ENCODE assay signal across 1 cellular context in the genomic region with DNA sequence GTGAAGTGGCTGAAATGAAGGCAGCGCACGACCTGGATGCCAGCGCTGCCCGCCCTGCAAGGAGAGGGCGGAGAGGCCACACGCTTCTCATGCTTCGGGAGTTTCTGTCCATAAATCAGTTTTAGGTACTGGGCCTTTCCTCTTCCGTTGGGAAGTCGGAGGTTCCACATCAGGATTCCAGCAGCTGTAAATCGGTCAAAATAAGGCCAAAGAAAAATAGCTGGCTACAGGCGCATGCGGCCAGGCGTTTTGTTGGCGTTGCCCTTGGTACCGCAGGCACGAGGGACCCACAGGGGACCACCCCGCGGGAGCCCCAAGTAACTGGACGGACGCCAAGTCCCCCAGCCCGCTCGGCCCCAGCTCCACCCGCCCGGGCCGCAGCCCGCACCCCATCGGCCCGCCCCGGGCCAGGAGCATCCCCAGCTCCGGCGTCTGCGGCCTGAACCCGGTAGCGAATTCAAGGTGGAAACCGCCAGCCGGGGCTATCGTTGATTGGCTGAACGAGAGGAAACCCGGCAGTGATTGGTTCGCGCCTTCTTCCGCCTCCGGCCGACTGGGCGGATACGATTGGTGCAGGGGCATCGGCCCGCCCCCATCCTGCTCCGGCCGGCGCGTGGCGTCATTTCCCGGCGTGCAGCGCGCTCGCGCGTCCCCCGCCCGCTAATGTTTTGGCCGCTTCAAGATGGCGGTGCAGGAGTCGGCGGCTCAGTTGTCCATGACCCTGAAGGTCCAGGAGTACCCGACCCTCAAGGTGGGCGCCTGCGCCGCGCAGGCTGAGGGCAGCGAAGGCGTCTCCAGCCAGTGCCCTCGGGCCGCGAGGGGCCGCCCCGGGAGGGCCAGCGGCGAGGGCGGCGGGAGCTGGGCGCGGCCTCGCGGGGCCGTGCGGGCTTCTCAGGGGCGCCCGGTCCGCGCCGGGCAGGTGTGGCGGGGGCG.
A peak's percentile ranks its signal among the peaks of the same experiment; 100 is the strongest.
TF ChIP-seq lines count a peak whose summit lies in the region.

TSS of gene MAEA (plus strand) at position 660 of the 933 bp plus-strand sequence. CDS start at position 683, 23 bp downstream.

TF ChIP-seq in GM12878, 131 proteins besides CTCF, POLR2A, EP300 and RAD21 (continued from another document and continues in another):
- TF ChIP-seq BCLAF1 (IDR thresholded peaks at IDR 0.05) (no peak), ZNF274 (IDR thresholded peaks at IDR 0.05; ENCODE audit: insufficient read depth, insufficient read length) (no peak), E2F8 (IDR thresholded peaks at IDR 0.05; ENCODE audit: low read depth, partially characterized antibody) (no peak), TBL1XR1 (IDR thresholded peaks at IDR 0.05; ENCODE audit: low read depth, low read length) (no peak; the same call in 1 of the 2 replicates), HSF1 (IDR thresholded peaks at IDR 0.05; ENCODE audit: low read depth, low read length) (no peak), BCL11A (IDR thresholded peaks at IDR 0.05; ENCODE audit: low read depth, low read length) (no peak), IRF4 (IDR thresholded peaks at IDR 0.05; ENCODE audit: low read depth, low read length) (no peak), RB1 (IDR thresholded peaks at IDR 0.05; ENCODE audit: borderline replicate concordance) (no peak; the same call in 1 of the 2 replicates), FOXM1 (IDR thresholded peaks at IDR 0.05; ENCODE audit: low read depth, low read length) (0 out of 2 replicates have a peak, but pooled peaks have one; percentile 57), REST (IDR thresholded peaks at IDR 0.05; ENCODE audit: low read depth, low read length) (0 out of 2 replicates have a peak, but pooled peaks have one; percentile 17), GABPA (IDR thresholded peaks at IDR 0.05; ENCODE audit: low read depth) (peak; percentile 88), STAT1 (conservative IDR thresholded peaks at IDR 0.05) (no peak), RAD51 (IDR thresholded peaks at IDR 0.05) (no peak), ATF7 (IDR thresholded peaks at IDR 0.05; ENCODE audit: low read depth) (peak; percentile 67), SREBF1 (IDR thresholded peaks at IDR 0.05; ENCODE audit: low read length) (no peak), CREB1 (IDR thresholded peaks at IDR 0.05; ENCODE audit: low read depth) (peak; percentile 93), RCOR1 (conservative IDR thresholded peaks at IDR 0.05; ENCODE audit: low read depth, low read length) (no peak), CHD4 (IDR thresholded peaks at IDR 0.05) (no peak), NBN (IDR thresholded peaks at IDR 0.05) (no peak), POLR2AphosphoS5 (IDR thresholded peaks at IDR 0.05; ENCODE audit: low read length) (peak; percentile 78), NFXL1 (IDR thresholded peaks at IDR 0.05; ENCODE audit: borderline replicate concordance) (no peak), SIX5 (IDR thresholded peaks at IDR 0.05; ENCODE audit: low read depth, low read length, severe bottlenecking) (no peak), TARDBP (IDR thresholded peaks at IDR 0.05; ENCODE audit: borderline replicate concordance) (no peak), ZBTB4 (CRISPR knock-in tag; IDR thresholded peaks at IDR 0.05) (no peak), WRNIP1 (IDR thresholded peaks at IDR 0.05; ENCODE audit: borderline replicate concordance, low read depth, low read length) (no peak), CHD1 (IDR thresholded peaks at IDR 0.05; ENCODE audit: low read depth, low read length) (no peak)
- TF ChIP-seq, protein P1, sequence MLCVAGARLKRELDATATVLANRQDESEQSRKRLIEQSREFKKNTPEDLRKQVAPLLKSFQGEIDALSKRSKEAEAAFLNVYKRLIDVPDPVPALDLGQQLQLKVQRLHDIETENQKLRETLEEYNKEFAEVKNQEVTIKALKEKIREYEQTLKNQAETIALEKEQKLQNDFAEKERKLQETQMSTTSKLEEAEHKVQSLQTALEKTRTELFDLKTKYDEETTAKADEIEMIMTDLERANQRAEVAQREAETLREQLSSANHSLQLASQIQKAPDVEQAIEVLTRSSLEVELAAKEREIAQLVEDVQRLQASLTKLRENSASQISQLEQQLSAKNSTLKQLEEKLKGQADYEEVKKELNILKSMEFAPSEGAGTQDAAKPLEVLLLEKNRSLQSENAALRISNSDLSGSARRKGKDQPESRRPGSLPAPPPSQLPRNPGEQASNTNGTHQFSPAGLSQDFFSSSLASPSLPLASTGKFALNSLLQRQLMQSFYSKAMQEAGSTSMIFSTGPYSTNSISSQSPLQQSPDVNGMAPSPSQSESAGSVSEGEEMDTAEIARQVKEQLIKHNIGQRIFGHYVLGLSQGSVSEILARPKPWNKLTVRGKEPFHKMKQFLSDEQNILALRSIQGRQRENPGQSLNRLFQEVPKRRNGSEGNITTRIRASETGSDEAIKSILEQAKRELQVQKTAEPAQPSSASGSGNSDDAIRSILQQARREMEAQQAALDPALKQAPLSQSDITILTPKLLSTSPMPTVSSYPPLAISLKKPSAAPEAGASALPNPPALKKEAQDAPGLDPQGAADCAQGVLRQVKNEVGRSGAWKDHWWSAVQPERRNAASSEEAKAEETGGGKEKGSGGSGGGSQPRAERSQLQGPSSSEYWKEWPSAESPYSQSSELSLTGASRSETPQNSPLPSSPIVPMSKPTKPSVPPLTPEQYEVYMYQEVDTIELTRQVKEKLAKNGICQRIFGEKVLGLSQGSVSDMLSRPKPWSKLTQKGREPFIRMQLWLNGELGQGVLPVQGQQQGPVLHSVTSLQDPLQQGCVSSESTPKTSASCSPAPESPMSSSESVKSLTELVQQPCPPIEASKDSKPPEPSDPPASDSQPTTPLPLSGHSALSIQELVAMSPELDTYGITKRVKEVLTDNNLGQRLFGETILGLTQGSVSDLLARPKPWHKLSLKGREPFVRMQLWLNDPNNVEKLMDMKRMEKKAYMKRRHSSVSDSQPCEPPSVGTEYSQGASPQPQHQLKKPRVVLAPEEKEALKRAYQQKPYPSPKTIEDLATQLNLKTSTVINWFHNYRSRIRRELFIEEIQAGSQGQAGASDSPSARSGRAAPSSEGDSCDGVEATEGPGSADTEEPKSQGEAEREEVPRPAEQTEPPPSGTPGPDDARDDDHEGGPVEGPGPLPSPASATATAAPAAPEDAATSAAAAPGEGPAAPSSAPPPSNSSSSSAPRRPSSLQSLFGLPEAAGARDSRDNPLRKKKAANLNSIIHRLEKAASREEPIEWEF (IDR thresholded peaks at IDR 0.05; ENCODE audit: insufficient replicate concordance, low read depth, low read length) = no peak
- TF ChIP-seq, protein P2, sequence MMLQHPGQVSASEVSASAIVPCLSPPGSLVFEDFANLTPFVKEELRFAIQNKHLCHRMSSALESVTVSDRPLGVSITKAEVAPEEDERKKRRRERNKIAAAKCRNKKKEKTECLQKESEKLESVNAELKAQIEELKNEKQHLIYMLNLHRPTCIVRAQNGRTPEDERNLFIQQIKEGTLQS (IDR thresholded peaks at IDR 0.05; ENCODE audit: borderline replicate concordance, extremely low read depth, low read depth, low read length) = no peak
- TF ChIP-seq, protein P3, sequence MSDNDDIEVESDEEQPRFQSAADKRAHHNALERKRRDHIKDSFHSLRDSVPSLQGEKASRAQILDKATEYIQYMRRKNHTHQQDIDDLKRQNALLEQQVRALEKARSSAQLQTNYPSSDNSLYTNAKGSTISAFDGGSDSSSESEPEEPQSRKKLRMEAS (IDR thresholded peaks at IDR 0.05; ENCODE audit: low read depth, low read length) = peak; percentile 16
- TF ChIP-seq, protein P4, sequence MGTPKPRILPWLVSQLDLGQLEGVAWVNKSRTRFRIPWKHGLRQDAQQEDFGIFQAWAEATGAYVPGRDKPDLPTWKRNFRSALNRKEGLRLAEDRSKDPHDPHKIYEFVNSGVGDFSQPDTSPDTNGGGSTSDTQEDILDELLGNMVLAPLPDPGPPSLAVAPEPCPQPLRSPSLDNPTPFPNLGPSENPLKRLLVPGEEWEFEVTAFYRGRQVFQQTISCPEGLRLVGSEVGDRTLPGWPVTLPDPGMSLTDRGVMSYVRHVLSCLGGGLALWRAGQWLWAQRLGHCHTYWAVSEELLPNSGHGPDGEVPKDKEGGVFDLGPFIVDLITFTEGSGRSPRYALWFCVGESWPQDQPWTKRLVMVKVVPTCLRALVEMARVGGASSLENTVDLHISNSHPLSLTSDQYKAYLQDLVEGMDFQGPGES (IDR thresholded peaks at IDR 0.05) = peak; percentile 78
